1 cellular context compared by ENCODE assay signal in the genomic region with DNA sequence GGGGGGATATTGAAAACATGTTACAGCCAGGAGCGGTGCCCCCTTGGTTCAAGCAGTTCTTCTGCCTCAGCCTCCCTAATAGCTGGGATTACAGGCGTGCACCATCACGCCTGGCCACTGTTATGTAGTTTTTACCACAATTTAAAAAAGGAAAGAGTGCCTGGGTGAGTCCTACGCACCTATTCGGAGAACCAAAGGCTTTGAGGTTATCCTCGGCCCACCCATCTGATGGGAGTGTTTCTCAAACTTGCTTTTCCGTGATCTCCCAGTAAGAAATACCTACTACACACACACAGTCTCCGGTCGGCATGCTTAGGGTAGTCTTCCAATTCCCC.
TF ChIP-seq lines count a peak whose summit lies in the region.

No MANE protein-coding gene starts in this region.

TF ChIP-seq in endothelial cell of umbilical vein, 7 proteins besides CTCF, POLR2A, EP300 and RAD21:
- TF ChIP-seq EZH2 (IDR thresholded peaks at IDR 0.05; ENCODE audit: borderline replicate concordance, low read depth, low read length, severe bottlenecking) (no peak), MYC (IDR thresholded peaks at IDR 0.05; ENCODE audit: low read depth, low read length) (no peak), GATA2 (IDR thresholded peaks at IDR 0.05; ENCODE audit: insufficient read depth, insufficient read length, low read depth, low read length) (no peak), POLR2AphosphoS5 (IDR thresholded peaks at IDR 0.05; ENCODE audit: insufficient read depth, low read depth, low read length) (no peak), FOS (IDR thresholded peaks at IDR 0.05; ENCODE audit: borderline replicate concordance, insufficient read depth, low read length) (no peak), JUN (IDR thresholded peaks at IDR 0.05; ENCODE audit: borderline replicate concordance, insufficient read depth, insufficient read length, low read depth) (no peak)
- TF ChIP-seq, protein P1, sequence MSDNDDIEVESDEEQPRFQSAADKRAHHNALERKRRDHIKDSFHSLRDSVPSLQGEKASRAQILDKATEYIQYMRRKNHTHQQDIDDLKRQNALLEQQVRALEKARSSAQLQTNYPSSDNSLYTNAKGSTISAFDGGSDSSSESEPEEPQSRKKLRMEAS (IDR thresholded peaks at IDR 0.05; ENCODE audit: insufficient read depth, insufficient read length): no peak
